10 cellular contexts compared by ENCODE assay signal in genomic region chr6:21264288-21264818, GRCh38.
DNase-seq lines count a peak whose midpoint lies in the region; ATAC-seq, FAIRE-seq and TF ChIP-seq lines count a peak whose summit lies in the region.
"Had no signal": no experiment of that assay in that cellular context is flagged by ENCODE, and none has a peak within 500 bp of the region (broad histone marks: within the 10 kb centered on the region; RNA-seq: fewer than 3 reads in every experiment).

No MANE protein-coding gene starts in this region.

- H3K27ac ChIP-seq in cingulate gyrus (ENCODE audit: low read depth, low read length) (peak overlapping the region; percentile 48), gastroesophageal sphincter (no peak overlapping the region)

- H3K27me3 ChIP-seq in gastroesophageal sphincter = no peaks in the 10 kb centered on the region

- peak; percentile 68 for DNase-seq in NCI-H2107 (lab: John Stamatoyannopoulos, UW)
- no peak for DNase-seq in urothelium cell line (ENCODE audit: low spot score)
- no peak for DNase-seq in CD1c-positive myeloid dendritic cell (ENCODE audit: extremely low spot score)
- DNase-seq: dermis blood vessel endothelial cell, NCI-H1048 had no signal

- H3K9me3 ChIP-seq in gastroesophageal sphincter = no peaks in the 10 kb centered on the region

- no peak for TF ChIP-seq EP300 in gastroesophageal sphincter (IDR thresholded peaks at IDR 0.05)

- peak; percentile 43 for ATAC-seq in GM18498 (IDR thresholded peaks at IDR 0.05; ENCODE audit: unreplicated experiment)
- ATAC-seq in HG02852 (IDR thresholded peaks at IDR 0.05; ENCODE audit: unreplicated experiment) = peak; percentile 33
- no peak for ATAC-seq in HG03097 (IDR thresholded peaks at IDR 0.05; ENCODE audit: low FRiP score, unreplicated experiment)
- ATAC-seq in gastroesophageal sphincter = no peak

- 80 to 91% methylated on average over 7 to 8 of the region's 8 CpGs for WGBS in gastroesophageal sphincter (ENCODE audit: low coverage in 1 of 2), 2 donors

- no peak for TF ChIP-seq CTCF in gastroesophageal sphincter (IDR thresholded peaks at IDR 0.05)

- no peak for FAIRE-seq in urothelium cell line (lab: Jason Lieb, UNC)

- H3K4me1 ChIP-seq in gastroesophageal sphincter = no peaks in the 10 kb centered on the region

- no peak overlapping the region for H3K4me3 ChIP-seq in gastroesophageal sphincter

- no peaks in the 10 kb centered on the region for H3K36me3 ChIP-seq in gastroesophageal sphincter

- TF ChIP-seq POLR2A in gastroesophageal sphincter (IDR thresholded peaks at IDR 0.05) = no peak

Comparison
In these comparisons a context has a peak if more than half of its experiments do, and no peak if none do; other contexts are left out.
1. ATAC-seq: peak in GM18498 (single experiment) and HG02852 (single experiment); none in HG03097 (single experiment) and gastroesophageal sphincter (single experiment).